Comparison of ENCODE assay signal across 8 cellular contexts in genomic region chr19:57319869-57320179, GRCh38. TPM values are rescaled to one million over a fixed set of nuclear protein-coding genes. Genes with fewer than 3 reads are reported as not detected.
DNase-seq lines count a peak whose midpoint lies in the region; ATAC-seq and TF ChIP-seq lines count a peak whose summit lies in the region.

No MANE protein-coding gene starts in this region.

- CTCF ChIA-PET in Caco-2 (lab: Charles Lee), result no interaction called here

- H3K36me3 Mint-ChIP-seq in Caco-2 (ENCODE audit: insufficient read depth, unreplicated experiment), result peaks cover 5% of the 10 kb centered on the region
- no peaks in the 10 kb centered on the region for H3K36me3 Mint-ChIP-seq in neural crest cell (ENCODE audit: low read depth)

- H3K9me3 ChIP-seq in Caco-2 (no peaks in the 10 kb centered on the region), endocrine pancreas (ENCODE audit: control insufficient read depth, low read length) (no peaks in the 10 kb centered on the region)

- no peak for TF ChIP-seq POLR2A in NB4 (IDR thresholded peaks at IDR 0.05; ENCODE audit: extremely low read depth, insufficient read length)

- ATAC-seq in GM19455 (IDR thresholded peaks at IDR 0.05; ENCODE audit: unreplicated experiment), result no peak

- H3K9me3 Mint-ChIP-seq in Caco-2 (ENCODE audit: unreplicated experiment) (no peaks in the 10 kb centered on the region), neural crest cell (no peaks in the 10 kb centered on the region)

- peak overlapping the region; percentile 55 for H3K27ac Mint-ChIP-seq in Caco-2 (ENCODE audit: unreplicated experiment)
- H3K27ac Mint-ChIP-seq in neural crest cell (ENCODE audit: unreplicated experiment), result peak overlapping the region; percentile 98

- POLR2A ChIA-PET in Caco-2 (lab: Charles Lee), result no interaction called here

- H3K27me3 Mint-ChIP-seq in Caco-2 (ENCODE audit: insufficient read depth, unreplicated experiment) (peaks cover 3% of the 10 kb centered on the region), neural crest cell (ENCODE audit: low read depth) (peaks cover 34% of the 10 kb centered on the region)

- H3K36me3 ChIP-seq in Caco-2 (ENCODE audit: control insufficient read depth, insufficient read depth, low read length) (no peaks in the 10 kb centered on the region), endocrine pancreas (ENCODE audit: control insufficient read depth, insufficient read depth, low read length) (peaks cover 4% of the 10 kb centered on the region)

- no peaks in the 10 kb centered on the region for H3K27me3 ChIP-seq in Caco-2 (replicated peaks; ENCODE audit: control insufficient read depth, insufficient read depth, low read length)
- no peaks in the 10 kb centered on the region for H3K27me3 ChIP-seq in endocrine pancreas (ENCODE audit: control insufficient read depth, insufficient read depth, low read length)

- TF ChIP-seq CTCF in Caco-2 (IDR thresholded peaks at IDR 0.05; ENCODE audit: insufficient read depth in 1 of 2, low read depth in 1 of 2, low read length in 1 of 2, severe bottlenecking in 1 of 2, unreplicated experiment in 1 of 2) (no peak), NB4 (IDR thresholded peaks at IDR 0.05; ENCODE audit: low read depth, low read length) (no peak), neural crest cell (conservative IDR thresholded peaks at IDR 0.05) (no peak)

- BruUV-seq in Caco-2 (replicated peaks; lab: Mats Ljungman, UMichigan), result TSS peak; percentile 99

- peak overlapping the region; percentile 54 for H3K9ac ChIP-seq in endocrine pancreas (ENCODE audit: control insufficient read depth, insufficient read depth, low read length)

- H3K4me1 ChIP-seq in Caco-2, result no peaks in the 10 kb centered on the region
- no peaks in the 10 kb centered on the region for H3K4me1 ChIP-seq in endocrine pancreas (ENCODE audit: control insufficient read depth, insufficient read depth, low read length)

- H3K4me3 Mint-ChIP-seq in Caco-2 (ENCODE audit: unreplicated experiment), result peak overlapping the region; percentile 70
- peak overlapping the region; percentile 96 for H3K4me3 Mint-ChIP-seq in neural crest cell

- intact Hi-C loops in Caco-2 (cut with micrococcal nuclease; ENCODE audit: unreplicated experiment), result no loop called here

- no peaks in the 10 kb centered on the region for H3K4me1 Mint-ChIP-seq in Caco-2 (ENCODE audit: low read depth, unreplicated experiment)
- peaks cover 29% of the 10 kb centered on the region for H3K4me1 Mint-ChIP-seq in neural crest cell

- H3K4me3 ChIP-seq in Caco-2 (ENCODE audit: low read depth, low read length) (peak overlapping the region; percentile 47), NB4 (ENCODE audit: low read depth, low read length) (peak overlapping the region; percentile 68), endocrine pancreas (ENCODE audit: control insufficient read depth, insufficient read depth, low read length) (peak overlapping the region; percentile 71)

- DNase-seq in Caco-2 (no peak), NB4 (ENCODE audit: low read depth) (no peak), neural crest cell (ENCODE audit: low read depth, low spot score) (no peak), NAMALWA (ENCODE audit: low spot score) (no peak), DMS 273 (lab: John Stamatoyannopoulos, UW; ENCODE audit: unreplicated experiment) (no peak), COR-L47 (lab: John Stamatoyannopoulos, UW) (no peak)

RNA-seq across cellular contexts. Expression of gene ZNF543, which starts 0.4 kb away (rescaled TPM):
- total RNA-seq in Caco-2 (2022) (3.3 and 3.5 TPM in 2 replicates), neural crest cell (9.1 and 10.1 TPM in 2 replicates)

RNA-seq across cellular contexts. Expression of gene ZNF304, which starts 31.2 kb away (rescaled TPM):
- 0.07 and 0.09 TPM in 2 replicates for total RNA-seq in Caco-2 (2022)
- 10.9 and 11.3 TPM in 2 replicates for total RNA-seq in neural crest cell

RNA-seq across cellular contexts. Expression of gene ZNF460, which starts 39.5 kb away (rescaled TPM):
- 54.1 and 60.9 TPM in 2 replicates for total RNA-seq in Caco-2 (2022)
- total RNA-seq in neural crest cell, result 58.5 and 59.1 TPM in 2 replicates

RNA-seq across cellular contexts. Expression of gene TRAPPC2B, which starts 43.5 kb away (rescaled TPM):
- 7.0 and 8.6 TPM in 2 replicates for total RNA-seq in Caco-2 (2022)
- 10.3 and 13.3 TPM in 2 replicates for total RNA-seq in neural crest cell

RNA-seq across cellular contexts. Expression of gene ZNF547, which starts 43.5 kb away (rescaled TPM):
- total RNA-seq in Caco-2 (2022) (0.95 and 1.8 TPM in 2 replicates), neural crest cell (5.2 and 8.7 TPM in 2 replicates)

Comparison
In these comparisons a context has a peak if more than half of its experiments do, and no peak if none do; other contexts are left out.
1. RNA of gene ZNF304, which starts 31.2 kb away (total RNA-seq): 10.9 to 11.3 TPM in neural crest cell; 0.07 to 0.09 TPM in Caco-2; every median in the first group is over 10 times any median in the second.
2. Peak in every context shown above with its lines, with median percentiles within 50 percentile points of each other: H3K4me3 ChIP-seq.